8 cellular contexts compared by ENCODE assay signal in the genomic region with DNA sequence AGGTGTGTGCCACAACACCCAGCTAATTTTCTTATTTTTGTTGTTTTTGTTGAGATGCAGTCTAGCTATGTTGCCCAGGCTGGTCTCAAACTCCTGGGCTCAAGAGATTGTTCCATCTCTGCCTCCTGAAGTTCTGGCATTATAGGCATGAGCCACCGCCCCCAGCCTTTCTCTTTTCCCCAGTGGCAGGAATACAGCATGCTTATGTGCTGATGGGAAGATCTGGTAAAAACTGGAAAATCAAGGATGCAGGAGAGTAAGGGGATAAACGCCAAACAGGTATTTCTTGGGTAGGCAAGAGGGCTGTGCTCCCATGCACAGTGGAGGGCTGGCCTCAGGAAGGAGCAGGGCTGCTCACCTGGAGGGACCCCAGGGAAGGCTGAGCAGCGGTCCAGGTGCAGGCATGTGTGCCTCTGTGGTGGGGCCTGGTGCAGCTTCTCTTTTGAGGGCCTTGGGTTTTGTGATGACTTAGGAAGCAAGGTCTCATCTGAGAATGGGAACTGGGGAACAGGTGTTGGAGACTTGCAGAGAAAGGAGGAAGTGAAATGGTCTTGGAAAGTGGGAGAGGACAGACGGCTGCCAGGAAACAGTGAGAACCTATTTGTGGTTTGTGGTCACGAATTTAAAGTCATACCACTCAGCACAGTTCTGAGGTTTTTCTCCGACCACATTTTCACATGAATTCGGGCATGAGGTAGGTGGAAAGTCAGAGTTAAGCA.
DNase-seq lines count a peak whose midpoint lies in the region; ATAC-seq lines count a peak whose summit lies in the region.

No MANE protein-coding gene starts in this region.

- H3K14ac ChIP-seq in mesenchymal stem cell (ENCODE audit: low read length in 2 of 2), result no peak overlapping the region

- no peak overlapping the region for H2AFZ ChIP-seq in mesenchymal stem cell (ENCODE audit: low read depth, low read length)

- DNase-seq in A172 (ENCODE audit: low spot score), result peak; percentile 76
- peak; percentile 83 for DNase-seq in SIG-M5 treated with dmso at 0.1 percent for 504 hours (lab: John Stamatoyannopoulos, UW; ENCODE audit: unreplicated experiment)
- DNase-seq in mesenchymal stem cell, result peak; percentile 50
- no peak for DNase-seq in NCI-H2029 treated with DMSO at 0.1 percent for 48 hours (lab: John Stamatoyannopoulos, UW)
- no peak for DNase-seq in NCI-H226
- DNase-seq in nucleus accumbens (lab: John Stamatoyannopoulos, UW), result no peak

- ATAC-seq in GM18873 (IDR thresholded peaks at IDR 0.05; ENCODE audit: low FRiP score, unreplicated experiment) (peak; percentile 78), HG03060 (IDR thresholded peaks at IDR 0.05; ENCODE audit: low read depth, unreplicated experiment) (peak; percentile 72)

- no peak overlapping the region for H2BK120ac ChIP-seq in mesenchymal stem cell (ENCODE audit: low read depth, low read length)

- H3K23ac ChIP-seq in mesenchymal stem cell (ENCODE audit: low read length in 2 of 2), result no peak overlapping the region

- H2BK5ac ChIP-seq in mesenchymal stem cell (ENCODE audit: low read depth, low read length, poor library complexity, severe bottlenecking), result no peak overlapping the region

- no peak overlapping the region for H2AK5ac ChIP-seq in mesenchymal stem cell (ENCODE audit: low read length, severe bottlenecking)

- H4K8ac ChIP-seq in mesenchymal stem cell (ENCODE audit: low read length), result no peak overlapping the region

- no peak overlapping the region for H3K27ac ChIP-seq in mesenchymal stem cell (ENCODE audit: low read length, poor library complexity, severe bottlenecking)

- no peak overlapping the region for H3K4ac ChIP-seq in mesenchymal stem cell (ENCODE audit: low read depth in 1 of 2, low read length in 2 of 2)

- H3K27me3 ChIP-seq in mesenchymal stem cell (ENCODE audit: control insufficient read depth in 1 of 2, insufficient read depth in 1 of 2, low read length in 2 of 2), result peaks cover 0 to 8% of the 10 kb centered on the region in 2 experiments

- no peak overlapping the region for H3K4me3 ChIP-seq in mesenchymal stem cell (ENCODE audit: insufficient read depth in 1 of 2, low read depth in 1 of 2, low read length in 2 of 2)

- no peak overlapping the region for H4K91ac ChIP-seq in mesenchymal stem cell (ENCODE audit: low read length)

- no peak overlapping the region for H2BK15ac ChIP-seq in mesenchymal stem cell (ENCODE audit: low read depth, poor library complexity, severe bottlenecking)

- H3K4me2 ChIP-seq in mesenchymal stem cell (ENCODE audit: low read length, poor library complexity, severe bottlenecking), result no peak overlapping the region

- WGBS in mesenchymal stem cell, result 66% methylated on average over 7 of the region's 7 CpGs

- no peak overlapping the region for H3K9ac ChIP-seq in mesenchymal stem cell (ENCODE audit: low read length)

- H3K79me1 ChIP-seq in mesenchymal stem cell (replicated peaks; ENCODE audit: low read length, poor library complexity, severe bottlenecking), result no peaks in the 10 kb centered on the region

- H3K36me3 ChIP-seq in mesenchymal stem cell (ENCODE audit: control insufficient read depth in 1 of 2, insufficient read depth in 2 of 2, low read depth in 1 of 2, low read length in 2 of 2), result no peaks in the 10 kb centered on the region

- H2BK12ac ChIP-seq in mesenchymal stem cell (ENCODE audit: low read length in 2 of 2), result no peak overlapping the region

- H3K9me3 ChIP-seq in mesenchymal stem cell (ENCODE audit: control insufficient read depth, low read length), result no peaks in the 10 kb centered on the region

- peaks cover 5% of the 10 kb centered on the region for H3K4me1 ChIP-seq in mesenchymal stem cell (ENCODE audit: control insufficient read depth, insufficient read depth, low read depth, low read length)

- no peak overlapping the region for H3K18ac ChIP-seq in mesenchymal stem cell (ENCODE audit: low read depth in 1 of 2, low read length in 2 of 2)

Comparison
In these comparisons a context has a peak if more than half of its experiments do, and no peak if none do; other contexts are left out.
1. DNase-seq: peak in A172 (single experiment), SIG-M5 treated with dmso at 0.1 percent for 504 hours (single experiment) and mesenchymal stem cell (single experiment); none in NCI-H2029 treated with DMSO at 0.1 percent for 48 hours (single experiment), NCI-H226 (single experiment) and nucleus accumbens (0 of 56).